8 cellular contexts compared by ENCODE assay signal in genomic region chr20:3204124-3204794, GRCh38. TPM values are rescaled to one million over a fixed set of nuclear protein-coding genes. Genes with fewer than 3 reads are reported as not detected.
DNase-seq lines count a peak whose midpoint lies in the region; ATAC-seq and TF ChIP-seq lines count a peak whose summit lies in the region.

DDRGK1 (minus strand) TSS chr20:3204682; CDS start chr20:3204627, 55 bp downstream.

- DNase-seq in AG10803 (ENCODE audit: low read depth) (peak; percentile 69), NCI-H524 (lab: John Stamatoyannopoulos, UW) (peak; percentile 78 to 87), colonic mucosa (peak; percentile 95), left kidney (ENCODE audit: low read depth, low spot score) (peak; percentile 93)
- DNase-seq in activated CD4-positive, alpha-beta T cell treated with anti-CD3 and anti-CD28 coated beads for 48 hours, result peak; percentile 95
- peak; percentile 90 for DNase-seq in stimulated activated CD4-positive, alpha-beta T cell treated with anti-CD3 and anti-CD28 coated beads, Interleukin-1b, Interleukin-23, amount 100 ng/mL, for 48 hours

- peak within 1 kb of the TSS; percentile 91 to 98 for H3K9ac ChIP-seq in colonic mucosa (ENCODE audit: low read depth in 2 of 2, low read length in 2 of 2)

- peaks cover 3% of the 10 kb centered on the region for H3K36me3 ChIP-seq in colonic mucosa

- no peaks in the 10 kb centered on the region for H3K9me3 ChIP-seq in colonic mucosa

- peaks cover 5% of the 10 kb centered on the region for H3K4me1 ChIP-seq in colonic mucosa

- peak within 1 kb of the TSS; percentile 73 for H3K27ac ChIP-seq in colonic mucosa

- intact Hi-C loops in colonic mucosa (cut with DNase I), result no loop called here

- H3K27me3 ChIP-seq in colonic mucosa, result no peaks in the 10 kb centered on the region

- ATAC-seq in GM19035 (IDR thresholded peaks at IDR 0.05; ENCODE audit: unreplicated experiment) (peak; percentile 78), HG03342 (IDR thresholded peaks at IDR 0.05; ENCODE audit: unreplicated experiment) (peak; percentile 73)

- H3K4me3 ChIP-seq in AG10803 (ENCODE audit: low read length) (peak within 1 kb of the TSS; percentile 89), colonic mucosa (peak within 1 kb of the TSS; percentile 75)

- no peak for TF ChIP-seq CTCF in AG10803 (conservative IDR thresholded peaks at IDR 0.05; ENCODE audit: low read length)
- no peak for TF ChIP-seq CTCF in colonic mucosa (IDR thresholded peaks at IDR 0.05)

RNA-seq across cellular contexts. Expression of gene DDRGK1, which starts in this region (rescaled TPM):
- total RNA-seq in colonic mucosa, result 10 to 100 TPM; 57.8 to 88.6 TPM

Comparison
In these comparisons a context has a peak if more than half of its experiments do, and no peak if none do; other contexts are left out.
1. Peak in every context shown above with its lines: DNase-seq, ATAC-seq, H3K4me3 ChIP-seq and H3K27ac ChIP-seq.